Comparison of ENCODE assay signal across 22 cellular contexts in genomic region chr6:167987811-167988495, GRCh38. TPM values are rescaled to one million over a fixed set of nuclear protein-coding genes. Genes with fewer than 3 reads are reported as not detected.
A peak's percentile ranks its signal among the peaks of the same experiment; 100 is the strongest.
DNase-seq lines count a peak whose midpoint lies in the region; ATAC-seq and TF ChIP-seq lines count a peak whose summit lies in the region.
"Had no signal": no experiment of that assay in that cellular context is flagged by ENCODE, and none has a peak within 500 bp of the region (broad histone marks: within the 10 kb centered on the region; RNA-seq: fewer than 3 reads in every experiment).

No MANE protein-coding gene starts in this region.

- H3K9me3 ChIP-seq in osteoblast (ENCODE audit: low read depth, low read length) = no peaks in the 10 kb centered on the region
- H3K9me3 ChIP-seq: A549, SJCRH30 had no signal

- H3K4me3 ChIP-seq in fibroblast of mammary gland (ENCODE audit: control insufficient read depth, low read depth, low read length) (no peak overlapping the region), osteoblast (ENCODE audit: insufficient read depth, low read length) (no peak overlapping the region)
- H3K4me3 ChIP-seq: A549, SJCRH30 had no signal

- no peak for TF ChIP-seq CTCF in fibroblast of mammary gland (conservative IDR thresholded peaks at IDR 0.05; ENCODE audit: control insufficient read depth, insufficient read depth, low read depth, low read length)
- no peak for TF ChIP-seq CTCF in osteoblast (IDR thresholded peaks at IDR 0.05; ENCODE audit: extremely low read depth, low read depth, low read length)

- no peaks in the 10 kb centered on the region for H3K79me2 ChIP-seq in osteoblast (ENCODE audit: insufficient read depth, low read length)

- no peaks in the 10 kb centered on the region for H4K20me1 ChIP-seq in osteoblast (ENCODE audit: insufficient read depth, low read length)

- DNase-seq in AG08395 (ENCODE audit: low spot score) = peak; percentile 44
- peak; percentile 55 for DNase-seq in GM03348 (ENCODE audit: low spot score)
- peak; percentile 64 for DNase-seq in fibroblast of mammary gland (ENCODE audit: low read depth)
- peak; percentile 85 for DNase-seq in osteoblast (ENCODE audit: insufficient read length, low spot score, missing footprints)
- no peak for DNase-seq in NCI-H1048 (lab: John Stamatoyannopoulos, UW)
- no peak for DNase-seq in activated gamma-delta T cell treated with Interleukin-2 at 50 U/mL for 16 hours
- DNase-seq: AML-193, COR-L47, H7, IMR-90, Karpas-422, MM.1S, NCI-H1417 treated with DMSO at 0.1 percent for 48 hours, NCI-H1930, NCI-H69, SJCRH30 had no signal

- no peak overlapping the region for H3K4me2 ChIP-seq in osteoblast (ENCODE audit: insufficient read depth, low read length)
- H3K4me2 ChIP-seq: A549 had no signal

- H2AFZ ChIP-seq in osteoblast (ENCODE audit: low read length) = no peak overlapping the region

- H3K27ac ChIP-seq in osteoblast (ENCODE audit: low read depth, low read length) = no peak overlapping the region
- H3K27ac ChIP-seq: A549, SJCRH30 had no signal

- H3K27me3 ChIP-seq in osteoblast (ENCODE audit: insufficient read depth, low read length) = no peaks in the 10 kb centered on the region
- H3K27me3 ChIP-seq: SJCRH30 had no signal

- ATAC-seq in HG03457 (IDR thresholded peaks at IDR 0.05; ENCODE audit: unreplicated experiment) (no peak), GM19455 (IDR thresholded peaks at IDR 0.05; ENCODE audit: unreplicated experiment) (no peak)
- ATAC-seq: A549 had no signal

- no peaks in the 10 kb centered on the region for H3K36me3 ChIP-seq in osteoblast (ENCODE audit: insufficient read depth, low read length)
- H3K36me3 ChIP-seq: SJCRH30 had no signal

- H3K4me1 ChIP-seq in osteoblast (ENCODE audit: insufficient read depth, low read length) = no peaks in the 10 kb centered on the region
- H3K4me1 ChIP-seq: A549, SJCRH30 had no signal

RNA-seq across cellular contexts. Expression of gene KIF25, which starts 9.5 kb away (rescaled TPM):
- not detected in 2 replicates for total RNA-seq in osteoblast
- total RNA-seq: Daoy, HT1080, IMR-90, OCI-LY7 had no signal

Comparison
In these comparisons a context has a peak if more than half of its experiments do, and no peak if none do; other contexts are left out.
1. DNase-seq: peak in AG08395 (single experiment), GM03348 (single experiment), fibroblast of mammary gland (single experiment) and osteoblast (single experiment); none in NCI-H1048 (single experiment) and activated gamma-delta T cell treated with Interleukin-2 at 50 U/mL for 16 hours (single experiment).